In genomic region chr17:79220201-79220714, GRCh38 we compare ENCODE assay signal across 11 cellular contexts.
DNase-seq lines count a peak whose midpoint lies in the region; ATAC-seq and TF ChIP-seq lines count a peak whose summit lies in the region.
"Had no signal": no experiment of that assay in that cellular context is flagged by ENCODE, and none has a peak within 500 bp of the region (broad histone marks: within the 10 kb centered on the region; RNA-seq: fewer than 3 reads in every experiment).

No MANE protein-coding gene starts in this region.

- H3K27ac Mint-ChIP-seq in activated T-cell treated with anti-CD3 and anti-CD28 coated beads, Interleukin-2, amount 50 U/mL, for 24 hours: no peak overlapping the region
- H3K27ac Mint-ChIP-seq in glutamatergic neuron (ENCODE audit: unreplicated experiment): peak overlapping the region; percentile 3
- no peak overlapping the region for H3K27ac Mint-ChIP-seq in progenitor cell of endocrine pancreas

- no peak overlapping the region for H3K9ac ChIP-seq in GM23248
- H3K9ac ChIP-seq: KMS-11 had no signal

- H3K27ac ChIP-seq in RWPE2 (ENCODE audit: poor library complexity, severe bottlenecking) (no peak overlapping the region), GM23248 (no peak overlapping the region)
- H3K27ac ChIP-seq: KMS-11, spleen had no signal

- H3K4me1 ChIP-seq in RWPE2 (ENCODE audit: insufficient read depth, poor library complexity, severe bottlenecking) (no peaks in the 10 kb centered on the region), GM23248 (ENCODE audit: insufficient read depth) (no peaks in the 10 kb centered on the region)

- H3K36me3 ChIP-seq in RWPE2 (ENCODE audit: low read depth): no peaks in the 10 kb centered on the region
- H3K36me3 ChIP-seq in GM23248 (ENCODE audit: low read depth): no peaks in the 10 kb centered on the region
- H3K36me3 ChIP-seq: spleen had no signal

- H3K4me3 ChIP-seq in RWPE2 (ENCODE audit: severe bottlenecking) (no peak overlapping the region), GM23248 (no peak overlapping the region)

- in situ Hi-C loops in GM23248 (cut with MboI): no loop called here

- peaks cover 7% of the 10 kb centered on the region for H3K4me1 Mint-ChIP-seq in activated T-cell treated with anti-CD3 and anti-CD28 coated beads, Interleukin-2, amount 50 U/mL, for 24 hours (ENCODE audit: low read depth)
- peaks cover 35% of the 10 kb centered on the region for H3K4me1 Mint-ChIP-seq in glutamatergic neuron (ENCODE audit: low read depth, unreplicated experiment)
- peaks cover 5% of the 10 kb centered on the region for H3K4me1 Mint-ChIP-seq in progenitor cell of endocrine pancreas (ENCODE audit: low read depth)

- no peak for TF ChIP-seq CTCF in RWPE2 (IDR thresholded peaks at IDR 0.05; ENCODE audit: poor library complexity, severe bottlenecking)
- no peak for TF ChIP-seq CTCF in glutamatergic neuron (IDR thresholded peaks at IDR 0.05; ENCODE audit: partially characterized antibody, unreplicated experiment)
- no peak for TF ChIP-seq CTCF in progenitor cell of endocrine pancreas (IDR thresholded peaks at IDR 0.05; ENCODE audit: unreplicated experiment)

- no peaks in the 10 kb centered on the region for H3K36me3 Mint-ChIP-seq in activated T-cell treated with anti-CD3 and anti-CD28 coated beads, Interleukin-2, amount 50 U/mL, for 24 hours (ENCODE audit: low read depth)
- H3K36me3 Mint-ChIP-seq in glutamatergic neuron (ENCODE audit: unreplicated experiment) (no peaks in the 10 kb centered on the region), progenitor cell of endocrine pancreas (ENCODE audit: insufficient read depth) (no peaks in the 10 kb centered on the region)

- DNase-seq in activated T-cell treated with anti-CD3 and anti-CD28 coated beads, Interleukin-2, amount 50 U/mL, for 24 hours: no peak
- DNase-seq in activated T-cell treated with anti-CD3 and anti-CD28 coated beads for 4 hours: no peak
- DNase-seq in RWPE2 (ENCODE audit: low spot score): peak; percentile 45
- no peak for DNase-seq in glutamatergic neuron
- no peak for DNase-seq in progenitor cell of endocrine pancreas (ENCODE audit: low spot score, unreplicated experiment)
- no peak for DNase-seq in GM23248
- DNase-seq in globus pallidus (ENCODE audit: low spot score): no peak
- DNase-seq: NCI-H187 treated with DMSO at 0.1 percent for 48 hours, spleen had no signal

- no peak overlapping the region for H3K4me2 ChIP-seq in GM23248 (ENCODE audit: unreplicated experiment)
- H3K4me2 ChIP-seq: KMS-11 had no signal

- H3K4me3 Mint-ChIP-seq in activated T-cell treated with anti-CD3 and anti-CD28 coated beads, Interleukin-2, amount 50 U/mL, for 24 hours: peak overlapping the region; percentile 42
- H3K4me3 Mint-ChIP-seq in glutamatergic neuron (ENCODE audit: unreplicated experiment) (peak overlapping the region; percentile 73), progenitor cell of endocrine pancreas (ENCODE audit: low read depth) (peak overlapping the region; percentile 61)

- no peaks in the 10 kb centered on the region for H3K79me2 ChIP-seq in GM23248 (ENCODE audit: insufficient read depth)

- H3K9me2 ChIP-seq in GM23248 (ENCODE audit: insufficient read depth): no peaks in the 10 kb centered on the region

- peaks cover 84% of the 10 kb centered on the region for H3K27me3 Mint-ChIP-seq in activated T-cell treated with anti-CD3 and anti-CD28 coated beads, Interleukin-2, amount 50 U/mL, for 24 hours
- H3K27me3 Mint-ChIP-seq in glutamatergic neuron (ENCODE audit: unreplicated experiment) (peaks cover 30% of the 10 kb centered on the region), progenitor cell of endocrine pancreas (peaks cover 62% of the 10 kb centered on the region)

- no peaks in the 10 kb centered on the region for H4K20me1 ChIP-seq in GM23248 (ENCODE audit: insufficient read depth)

- no peaks in the 10 kb centered on the region for H3K9me3 ChIP-seq in RWPE2 (ENCODE audit: severe bottlenecking)
- no peaks in the 10 kb centered on the region for H3K9me3 ChIP-seq in GM23248 (ENCODE audit: low read depth)
- H3K9me3 ChIP-seq: spleen had no signal

- H3K27me3 ChIP-seq in RWPE2 (ENCODE audit: insufficient read depth, poor library complexity, severe bottlenecking): peaks cover 2% of the 10 kb centered on the region
- H3K27me3 ChIP-seq in GM23248 (replicated peaks; ENCODE audit: insufficient read depth): peaks cover 23% of the 10 kb centered on the region

- WGBS in GM23248 (ENCODE audit: low coverage in 1 of 2, low lambda C conversion rate in 2 of 2, missing lambda C conversion rate in 2 of 2), 2 experiments: 1 to 4% methylated on average over 22 to 23 of the region's 23 CpGs

- ATAC-seq in RWPE2 (ENCODE audit: low read depth): no peak
- ATAC-seq in GM18498 (IDR thresholded peaks at IDR 0.05; ENCODE audit: unreplicated experiment): no peak

- H2AFZ ChIP-seq in GM23248: no peak overlapping the region

- H3K9me3 Mint-ChIP-seq in activated T-cell treated with anti-CD3 and anti-CD28 coated beads, Interleukin-2, amount 50 U/mL, for 24 hours: no peaks in the 10 kb centered on the region
- H3K9me3 Mint-ChIP-seq in glutamatergic neuron (ENCODE audit: unreplicated experiment) (peaks cover 23% of the 10 kb centered on the region), progenitor cell of endocrine pancreas (ENCODE audit: low read depth) (no peaks in the 10 kb centered on the region)

- H3F3A ChIP-seq in GM23248 (ENCODE audit: insufficient read depth): no peaks in the 10 kb centered on the region
